15 cellular contexts compared by ENCODE assay signal in genomic region chr20:40776702-40777457, GRCh38.
"Had no signal": no experiment of that assay in that cellular context is flagged by ENCODE, and none has a peak within 500 bp of the region (broad histone marks: within the 10 kb centered on the region; RNA-seq: fewer than 3 reads in every experiment).

No MANE protein-coding gene starts in this region.

- H3K27ac Mint-ChIP-seq: activated naive CD8-positive, alpha-beta T cell treated with anti-CD3 and anti-CD28 coated beads, Interleukin-2, amount 50 U/mL, for 24 hours; effector memory CD8-positive, alpha-beta T cell; naive thymus-derived CD8-positive, alpha-beta T cell had no signal

- H3K27me3 Mint-ChIP-seq: effector memory CD8-positive, alpha-beta T cell had no signal

- H3K4me2 ChIP-seq: smooth muscle cell had no signal

- H3K27me3 ChIP-seq: breast epithelium, gastrocnemius medialis had no signal

- H3K4me1 Mint-ChIP-seq: activated naive CD8-positive, alpha-beta T cell treated with anti-CD3 and anti-CD28 coated beads, Interleukin-2, amount 50 U/mL, for 24 hours had no signal

- DNase-seq: activated CD4-positive, CD25-positive, alpha-beta regulatory T cell treated with anti-CD3 and anti-CD28 coated beads, Interleukin-2, amount 50 U/mL, for 72 hours; activated naive CD4-positive, alpha-beta T cell treated with Interleukin-2 at 50 U/mL for 16 hours; activated naive CD8-positive, alpha-beta T cell treated with anti-CD3 and anti-CD28 coated beads, Interleukin-2, amount 50 U/mL, for 24 hours; dermis blood vessel endothelial cell; effector memory CD8-positive, alpha-beta T cell; gastrocnemius medialis; naive thymus-derived CD8-positive, alpha-beta T cell; stimulated activated CD4-positive, alpha-beta T cell treated with anti-CD3 and anti-CD28 coated beads, Interleukin-4, amount 100 ng/mL, for 4 hours; stimulated activated CD8-positive, alpha-beta memory T cell treated with anti-CD3 and anti-CD28 coated beads, Interleukin-4, amount 100 ng/mL, for 48 hours; stimulated activated naive CD8-positive, alpha-beta T cell treated with anti-CD3 and anti-CD28 coated beads, Interleukin-15, Interleukin-2, amounts not matched to agents 100 U/mL and 50 U/mL, for 24 hours; T1000; trophoblast cell had no signal

- H3K9me3 Mint-ChIP-seq: activated naive CD8-positive, alpha-beta T cell treated with anti-CD3 and anti-CD28 coated beads, Interleukin-2, amount 50 U/mL, for 24 hours; effector memory CD8-positive, alpha-beta T cell had no signal

- H3K9me3 ChIP-seq: breast epithelium, gastrocnemius medialis, heart right ventricle had no signal

- H3K36me3 ChIP-seq: breast epithelium, gastrocnemius medialis, heart right ventricle had no signal

- H3K36me3 Mint-ChIP-seq: naive thymus-derived CD8-positive, alpha-beta T cell had no signal

- H3K4me3 Mint-ChIP-seq: activated naive CD8-positive, alpha-beta T cell treated with anti-CD3 and anti-CD28 coated beads, Interleukin-2, amount 50 U/mL, for 24 hours; effector memory CD8-positive, alpha-beta T cell; naive thymus-derived CD8-positive, alpha-beta T cell had no signal

- H3K4me1 ChIP-seq: breast epithelium, gastrocnemius medialis had no signal

- H3K4me3 ChIP-seq: breast epithelium, gastrocnemius medialis, heart right ventricle, smooth muscle cell had no signal

- ATAC-seq: activated naive CD8-positive, alpha-beta T cell treated with anti-CD3 and anti-CD28 coated beads, Interleukin-2, amount 50 U/mL, for 24 hours; effector memory CD8-positive, alpha-beta T cell; gastrocnemius medialis; heart right ventricle; naive thymus-derived CD8-positive, alpha-beta T cell; stimulated activated naive CD8-positive, alpha-beta T cell treated with anti-CD3 and anti-CD28 coated beads, Interleukin-15, Interleukin-2, amounts not matched to agents 100 U/mL and 50 U/mL, for 24 hours had no signal

- H3K27ac ChIP-seq: breast epithelium, gastrocnemius medialis, heart right ventricle had no signal
